ENCODE assay signal across 8 cellular contexts in genomic region chr17:58517928-58518609, GRCh38. TPM values are rescaled to one million over a fixed set of nuclear protein-coding genes. Genes with fewer than 3 reads are reported as not detected.
DNase-seq lines count a peak whose midpoint lies in the region; ATAC-seq, FAIRE-seq and TF ChIP-seq lines count a peak whose summit lies in the region.

No MANE protein-coding gene starts in this region.

- peak overlapping the region; percentile 47 for H4K5ac ChIP-seq in H1 (ENCODE audit: insufficient read length, low read depth, low read length)

- peaks cover 4% of the 10 kb centered on the region for H3K79me1 ChIP-seq in H1 (ENCODE audit: low read depth, low read length)

- H3K4me2 ChIP-seq in H1 (ENCODE audit: insufficient read depth in 1 of 2, low read depth in 2 of 2, low read length in 2 of 2), result peak overlapping the region; percentile 47 to 95

- H3K9me3 ChIP-seq in Caco-2 (no peaks in the 10 kb centered on the region), H1 (ENCODE audit: insufficient read depth in 2 of 2, low read depth in 1 of 2, low read length in 1 of 2) (no peaks in the 10 kb centered on the region)

- H3K36me3 ChIP-seq in Caco-2 (ENCODE audit: control insufficient read depth, insufficient read depth, low read length) (no peaks in the 10 kb centered on the region), H1 (ENCODE audit: control insufficient read depth in 2 of 4, insufficient read depth in 4 of 4, low read length in 3 of 4) (no peaks in the 10 kb centered on the region)

- H2BK120ac ChIP-seq in H1 (replicated peaks; ENCODE audit: low read depth, low read length), result no peak overlapping the region

- H2BK5ac ChIP-seq in H1 (ENCODE audit: low read depth, low read length), result peak overlapping the region; percentile 93

- no peak for TF ChIP-seq POLR2A in H1 (IDR thresholded peaks at IDR 0.05; ENCODE audit: control extremely low read depth in 1 of 2, low read depth in 2 of 2, low read length in 2 of 2)

- H2BK15ac ChIP-seq in H1 (ENCODE audit: low read length), result peak overlapping the region; percentile 88

- H3K9me3 Mint-ChIP-seq in Caco-2 (ENCODE audit: unreplicated experiment) (no peaks in the 10 kb centered on the region), memory B cell (no peaks in the 10 kb centered on the region)
- H3K9me3 Mint-ChIP-seq in activated CD8-positive, alpha-beta memory T cell treated with anti-CD3 and anti-CD28 coated beads, Interleukin-2, amount 10 ng/mL, durations not matched to agents 7 days and 5 days (ENCODE audit: low read depth), result no peaks in the 10 kb centered on the region

- POLR2A ChIA-PET in Caco-2 (lab: Charles Lee), result interaction anchor here (1.0 to 2.9 kb wide), 4 partner anchors 101 to 589 kb away, joined by 3 to 41 read pairs (median 5); partner anchors contain the start of genes RNF43 and TRIM37
- POLR2A ChIA-PET in H1 (lab: Charles Lee; ENCODE audit: partially characterized antibody), result interaction anchor here (0.7 to 4.6 kb wide), 11 partner anchors 7 to 637 kb away, joined by 3 to 42 read pairs (median 4); partner anchors contain the start of genes PRR11, SKA2 and SUPT4H1

- H3K4me3 ChIP-seq in Caco-2 (ENCODE audit: low read depth, low read length) (peak overlapping the region; percentile 76), H1 (ENCODE audit: extremely low read depth in 1 of 4, insufficient read depth in 2 of 4, low read depth in 3 of 4, low read length in 4 of 4) (peak overlapping the region; percentile 79 to 94 (median 86))

- H3K27me3 Mint-ChIP-seq in Caco-2 (ENCODE audit: insufficient read depth, unreplicated experiment) (no peaks in the 10 kb centered on the region), memory B cell (no peaks in the 10 kb centered on the region)
- peaks cover 3% of the 10 kb centered on the region for H3K27me3 Mint-ChIP-seq in activated CD8-positive, alpha-beta memory T cell treated with anti-CD3 and anti-CD28 coated beads, Interleukin-2, amount 10 ng/mL, durations not matched to agents 7 days and 5 days

- no peaks in the 10 kb centered on the region for H3K27me3 ChIP-seq in Caco-2 (replicated peaks; ENCODE audit: control insufficient read depth, insufficient read depth, low read length)
- H3K27me3 ChIP-seq in H1 (replicated peaks in 1 of 4; ENCODE audit: control insufficient read depth in 3 of 4, extremely low read depth in 1 of 4, insufficient read depth in 3 of 4, low read length in 3 of 4), result no peaks in the 10 kb centered on the region

- peak overlapping the region; percentile 63 to 80 (median 72) for H3K9ac ChIP-seq in H1 (replicated peaks in 1 of 4; ENCODE audit: extremely low read depth in 1 of 4, low read depth in 3 of 4, low read length in 3 of 4)

- H3K23ac ChIP-seq in H1 (ENCODE audit: insufficient read length), result no peak overlapping the region

- no TSS peak for BruUV-seq in Caco-2 (replicated peaks; lab: Mats Ljungman, UMichigan)

- H4K91ac ChIP-seq in H1 (replicated peaks; ENCODE audit: insufficient read length, low read length), result peak overlapping the region; percentile 83

- peak overlapping the region; percentile 57; the same call in 1 of the 2 replicates for H3K18ac ChIP-seq in H1 (ENCODE audit: extremely low read depth, low read length)

- 0 out of 2 replicates have a peak, but pooled peaks cover 12% of the 10 kb centered on the region for H3K4me1 ChIP-seq in Caco-2
- H3K4me1 ChIP-seq in H1 (replicated peaks in 1 of 4; ENCODE audit: control insufficient read depth in 3 of 4, insufficient read depth in 4 of 4, low read length in 3 of 4), result peaks cover 0 to 16% (median 5%) of the 10 kb centered on the region in 4 experiments; a peak in 5 of 7 replicates

- TF ChIP-seq EP300 in H1 (IDR thresholded peaks at IDR 0.05; ENCODE audit: borderline replicate concordance in 1 of 2, low read depth in 2 of 2, low read length in 2 of 2), result no peak

- no peak overlapping the region for H2AK5ac ChIP-seq in H1 (ENCODE audit: low read depth, low read length)

- peaks cover 0 to 17% of the 10 kb centered on the region in 2 experiments; a peak in 2 of 4 replicates for H3K79me2 ChIP-seq in H1 (ENCODE audit: control insufficient read depth in 1 of 2, insufficient read depth in 2 of 2, low read length in 2 of 2)

- H3K27ac Mint-ChIP-seq in Caco-2 (ENCODE audit: unreplicated experiment) (peak overlapping the region; percentile 95), memory B cell (peak overlapping the region; percentile 74)
- peak overlapping the region; percentile 93 for H3K27ac Mint-ChIP-seq in activated CD8-positive, alpha-beta memory T cell treated with anti-CD3 and anti-CD28 coated beads, Interleukin-2, amount 10 ng/mL, durations not matched to agents 7 days and 5 days

- no peak overlapping the region for H3K14ac ChIP-seq in H1 (ENCODE audit: insufficient read length)

- H3K23me2 ChIP-seq in H1 (ENCODE audit: low read depth, low read length), result peaks cover 15% of the 10 kb centered on the region

- 0% methylated on average over 34 of the region's 39 CpGs; no CpG with 5 or more reads in 1 of the 2 experiments for WGBS in H1 (ENCODE audit: extremely low coverage in 1 of 2, insufficient coverage in 1 of 2, insufficient read length in 1 of 2, insufficient replicate concordance in 2 of 2, low coverage in 1 of 2, low lambda C conversion rate in 2 of 2, missing lambda C conversion rate in 1 of 2), 2 experiments

- FAIRE-seq in HTR-8/SVneo (lab: Jason Lieb, UNC) (peak; percentile 100), H1 (lab: Jason Lieb, UNC) (no peak)

- peak overlapping the region; percentile 97 for H2AFZ ChIP-seq in H1 (ENCODE audit: low read length)

- H2BK20ac ChIP-seq in H1 (ENCODE audit: low read length), result no peak overlapping the region; the same call in 1 of the 2 replicates

- TF ChIP-seq CTCF in Caco-2 (IDR thresholded peaks at IDR 0.05; ENCODE audit: insufficient read depth in 1 of 2, low read depth in 1 of 2, low read length in 1 of 2, severe bottlenecking in 1 of 2, unreplicated experiment in 1 of 2), result no peak
- no peak for TF ChIP-seq CTCF in H1 (IDR thresholded peaks at IDR 0.05; ENCODE audit: control extremely low read depth in 1 of 3, insufficient read depth in 1 of 3, low read depth in 1 of 3, low read length in 3 of 3)

- H3K4me3 Mint-ChIP-seq in Caco-2 (ENCODE audit: unreplicated experiment) (peak overlapping the region; percentile 96), memory B cell (peak overlapping the region; percentile 80)
- H3K4me3 Mint-ChIP-seq in activated CD8-positive, alpha-beta memory T cell treated with anti-CD3 and anti-CD28 coated beads, Interleukin-2, amount 10 ng/mL, durations not matched to agents 7 days and 5 days, result peak overlapping the region; percentile 86

- H3K36me3 Mint-ChIP-seq in Caco-2 (ENCODE audit: insufficient read depth, unreplicated experiment) (peaks cover 20% of the 10 kb centered on the region), memory B cell (peaks cover under 1% of the 10 kb centered on the region)
- peaks cover 3% of the 10 kb centered on the region for H3K36me3 Mint-ChIP-seq in activated CD8-positive, alpha-beta memory T cell treated with anti-CD3 and anti-CD28 coated beads, Interleukin-2, amount 10 ng/mL, durations not matched to agents 7 days and 5 days

- H3K4me1 Mint-ChIP-seq in Caco-2 (ENCODE audit: low read depth, unreplicated experiment) (peaks cover 25% of the 10 kb centered on the region), memory B cell (peaks cover 28% of the 10 kb centered on the region)
- peaks cover 48% of the 10 kb centered on the region for H3K4me1 Mint-ChIP-seq in activated CD8-positive, alpha-beta memory T cell treated with anti-CD3 and anti-CD28 coated beads, Interleukin-2, amount 10 ng/mL, durations not matched to agents 7 days and 5 days

- H3K56ac ChIP-seq in H1 (replicated peaks; ENCODE audit: insufficient read length, low read depth, low read length), result peak overlapping the region; percentile 65

- peak; percentile 75 for ATAC-seq in GM21381 (IDR thresholded peaks at IDR 0.05; ENCODE audit: unreplicated experiment)
- ATAC-seq in activated CD8-positive, alpha-beta memory T cell treated with anti-CD3 and anti-CD28 coated beads, Interleukin-2, amount 10 ng/mL, durations not matched to agents 7 days and 5 days, result peak; percentile 86
- ATAC-seq in memory B cell (ENCODE audit: low read depth), result peak; percentile 75

- H4K8ac ChIP-seq in H1 (ENCODE audit: extremely low read depth, insufficient read depth, low read length), result no peak overlapping the region; the same call in 1 of the 2 replicates

- CTCF ChIA-PET in Caco-2 (lab: Charles Lee) (interaction anchor here (0.5 to 2.0 kb wide), 8 partner anchors 17 to 487 kb away, joined by 3 to 7 read pairs (median 4); no protein-coding TSS in a partner anchor), H1 (lab: Charles Lee; ENCODE audit: partially characterized antibody) (interaction anchor here (1.0 to 7.5 kb wide), 15 partner anchors 11 to 138 kb away, joined by 3 to 163 read pairs (median 4); no protein-coding TSS in a partner anchor)
- CTCF ChIA-PET in activated CD8-positive, alpha-beta memory T cell treated with anti-CD3 and anti-CD28 coated beads, Interleukin-2, amount 10 ng/mL, durations not matched to agents 7 days and 5 days (lab: Charles Lee), result interaction anchor here (0.5 to 5.1 kb wide), 15 partner anchors 13 to 487 kb away, joined by 3 to 30 read pairs (median 7); partner anchors contain the start of genes RAD51C and TEX14

- peaks cover 0 to 2% of the 10 kb centered on the region in 2 experiments for H4K20me1 ChIP-seq in H1 (replicated peaks in 1 of 2; ENCODE audit: control insufficient read depth in 1 of 2, insufficient read depth in 2 of 2, low read length in 2 of 2)

- intact Hi-C loops in Caco-2 (cut with micrococcal nuclease; ENCODE audit: unreplicated experiment), result loop anchor here (1.0 to 10.0 kb wide), 10 partner anchors 69 to 707 kb away; partner anchors contain the start of genes GDPD1, PRR11, RAD51C and SKA2

- no peak for TF ChIP-seq RAD21 in H1 (IDR thresholded peaks at IDR 0.05 in 1 of 2, conservative IDR thresholded peaks at IDR 0.05 in 1 of 2; ENCODE audit: low read depth in 2 of 2, low read length in 2 of 2)

- DNase-seq in Caco-2 (peak; percentile 100), HTR-8/SVneo (ENCODE audit: insufficient read length, low spot score) (peak; percentile 100), NOMO-1 treated with DMSO at 0.1 percent for 48 hours (lab: John Stamatoyannopoulos, UW; ENCODE audit: unreplicated experiment) (peak; percentile 100), H1 (ENCODE audit: low read depth in 1 of 2, low spot score in 2 of 2) (peak; percentile 95 to 100), memory B cell (ENCODE audit: low spot score in 2 of 2) (peak; percentile 92 to 99)
- peak; percentile 100 for DNase-seq in activated CD8-positive, alpha-beta memory T cell treated with anti-CD3 and anti-CD28 coated beads, Interleukin-2, amount 10 ng/mL, durations not matched to agents 7 days and 5 days
- DNase-seq in stimulated activated CD8-positive, alpha-beta memory T cell treated with anti-CD3 and anti-CD28 coated beads, Interleukin-12 subunit alpha, Interleukin-12 subunit beta, amount 100 ng/mL, for 1 hour (ENCODE audit: low read depth), result peak; percentile 98

- peak overlapping the region; percentile 64 for H2BK12ac ChIP-seq in H1 (ENCODE audit: low read depth, low read length)

- H3K27ac ChIP-seq in H1 (ENCODE audit: low read depth, low read length), result peak overlapping the region; percentile 51

- no peak overlapping the region for H3K4ac ChIP-seq in H1 (replicated peaks; ENCODE audit: insufficient read length, low read depth, low read length)

RNA-seq across cellular contexts. Expression of gene MTMR4, which starts 3.6 kb away (rescaled TPM):
- 62.6 and 73.6 TPM in 2 replicates for total RNA-seq in Caco-2 (2022)
- total RNA-seq in activated CD8-positive, alpha-beta memory T cell treated with anti-CD3 and anti-CD28 coated beads, Interleukin-2, amount 10 ng/mL, durations not matched to agents 7 days and 5 days, result 10 to 100 TPM; 57.9 to 63.8 TPM
- total RNA-seq in H1 (2021; fragmentation: NEBNext Ultra II Directional; extraction: Animal tissue kit (Norgen Biotek cat#: 25700)), result 33.4 and 39.2 TPM in 2 replicates
- 15.9 and 17.7 TPM in 2 replicates for polyA plus RNA-seq in H1 (2011; rRNA removed)
- polyA plus RNA-seq in H1 (2011; cell fraction: cytosol; rRNA removed), result 27.1 TPM
- 54.2 TPM for polyA plus RNA-seq in H1 (2011; cell fraction: nucleus; rRNA removed)
- polyA plus RNA-seq in H1 (2012, experiment 1 of 2), result 17.8 to 25.9 TPM (median 22.8 TPM) in 4 replicates
- polyA plus RNA-seq in H1 (2012, experiment 2 of 2), result 8.3 TPM
- 11.7 TPM for polyA plus RNA-seq in H1 (2013, experiment 1 of 2)
- polyA plus RNA-seq in H1 (2013, experiment 2 of 2), result 10.6 TPM
- polyA minus RNA-seq in H1 (2011; rRNA and poly(A)+ RNA removed), result 149 and 157 TPM in 2 replicates
- 35.4 TPM for polyA minus RNA-seq in H1 (2011; cell fraction: cytosol; rRNA and poly(A)+ RNA removed)
- 40.5 TPM for polyA minus RNA-seq in H1 (2011; cell fraction: nucleus; rRNA and poly(A)+ RNA removed)

RNA-seq across cellular contexts. Expression of gene HSF5, which starts 29.9 kb away (rescaled TPM):
- 0.98 and 1.1 TPM in 2 replicates for total RNA-seq in Caco-2 (2022)
- under 1 TPM; 0.41 to 0.61 TPM for total RNA-seq in activated CD8-positive, alpha-beta memory T cell treated with anti-CD3 and anti-CD28 coated beads, Interleukin-2, amount 10 ng/mL, durations not matched to agents 7 days and 5 days
- not detected in 2 replicates for total RNA-seq in H1 (2021; fragmentation: NEBNext Ultra II Directional; extraction: Animal tissue kit (Norgen Biotek cat#: 25700))
- 0.02 TPM in 1 of 2 replicates, not detected in the other for polyA plus RNA-seq in H1 (2011; rRNA removed)
- polyA plus RNA-seq in H1 (2011; cell fraction: cytosol; rRNA removed), result 0.03 TPM
- polyA plus RNA-seq in H1 (2011; cell fraction: nucleus; rRNA removed), result not detected
- not detected in 4 replicates for polyA plus RNA-seq in H1 (2012, experiment 1 of 2)
- polyA plus RNA-seq in H1 (2012, experiment 2 of 2), result not detected
- polyA plus RNA-seq in H1 (2013, experiment 1 of 2), result 0.02 TPM
- not detected for polyA plus RNA-seq in H1 (2013, experiment 2 of 2)
- polyA minus RNA-seq in H1 (2011; rRNA and poly(A)+ RNA removed), result 0.05 TPM in 1 of 2 replicates, not detected in the other
- polyA minus RNA-seq in H1 (2011; cell fraction: cytosol; rRNA and poly(A)+ RNA removed), result not detected
- 0.20 TPM for polyA minus RNA-seq in H1 (2011; cell fraction: nucleus; rRNA and poly(A)+ RNA removed)

Comparison
In these comparisons a context has a peak if more than half of its experiments do, and no peak if none do; other contexts are left out.
1. Peak in every context shown above with its lines: DNase-seq, ATAC-seq, H3K4me3 ChIP-seq and H3K27ac ChIP-seq.